ENCODE assay signal across 1 cellular context in genomic region chr6:11139051-11139960, GRCh38.
TF ChIP-seq lines count a peak whose summit lies in the region.

No MANE protein-coding gene starts in this region.

TF ChIP-seq in GM23338, 12 proteins besides CTCF, POLR2A, EP300 and RAD21 (continued from another document):
- TF ChIP-seq ZNF462 (CRISPR knock-in tag; IDR thresholded peaks at IDR 0.05): no peak
- TF ChIP-seq NANOG (IDR thresholded peaks at IDR 0.05; ENCODE audit: borderline replicate concordance): no peak
- TF ChIP-seq STAT1 (IDR thresholded peaks at IDR 0.05; ENCODE audit: unreplicated experiment): no peak
- TF ChIP-seq POLR2AphosphoS5 (IDR thresholded peaks at IDR 0.05; ENCODE audit: low read depth): no peak
- TF ChIP-seq EZH2phosphoT487 (IDR thresholded peaks at IDR 0.05; ENCODE audit: unreplicated experiment): no peak
- TF ChIP-seq JUNB (IDR thresholded peaks at IDR 0.05; ENCODE audit: unreplicated experiment): no peak
- TF ChIP-seq CREB1 (CRISPR knock-in tag; IDR thresholded peaks at IDR 0.05; ENCODE audit: low read depth): no peak
- TF ChIP-seq ZNF331 (CRISPR knock-in tag; IDR thresholded peaks at IDR 0.05; ENCODE audit: low read depth): no peak
TF ChIP-seq in GM23338: peak in this region for 0.
